Comparison of ENCODE assay signal across 20 cellular contexts in the genomic region with DNA sequence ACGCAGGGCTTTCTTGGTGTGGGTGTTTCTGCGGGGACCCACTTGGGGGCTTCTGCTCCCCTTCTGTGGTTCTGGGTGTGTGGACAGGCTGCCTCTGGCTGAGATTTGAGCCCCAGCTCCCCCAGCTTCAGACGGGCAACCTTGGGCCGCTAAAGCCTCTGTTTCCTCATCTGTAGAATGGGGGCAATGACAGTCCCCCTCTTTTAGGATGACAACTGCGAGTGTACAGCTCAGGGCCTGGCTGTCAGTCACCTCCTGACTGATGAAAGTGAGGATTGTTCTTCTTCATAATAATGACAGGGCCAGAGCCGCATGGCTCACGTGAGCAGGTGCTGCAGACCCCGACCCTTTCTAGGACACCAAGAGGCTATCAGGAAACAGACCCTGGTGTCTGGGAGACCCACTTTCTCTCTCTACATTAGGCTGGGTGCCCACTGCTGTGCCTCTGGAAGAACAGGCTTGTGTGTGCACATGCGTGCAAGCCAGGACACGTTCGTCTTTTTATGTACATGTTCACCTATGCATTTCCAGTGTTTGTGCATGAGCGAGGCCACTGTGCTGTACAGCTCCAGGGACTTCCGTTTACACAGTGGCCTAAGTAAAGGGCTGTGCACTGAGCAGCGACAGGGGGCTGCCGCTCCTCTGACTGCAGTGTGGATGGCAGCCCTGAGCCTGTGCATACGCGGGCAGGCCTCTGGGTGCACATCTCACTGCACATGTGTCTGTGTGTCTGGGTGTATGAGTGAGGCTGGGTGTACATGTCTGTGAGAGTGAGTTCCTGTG. TPM values are rescaled to one million over a fixed set of nuclear protein-coding genes. Genes with fewer than 3 reads are reported as not detected.
"Had no signal": no experiment of that assay in that cellular context is flagged by ENCODE, and none has a peak within 500 bp of the region (broad histone marks: within the 10 kb centered on the region; RNA-seq: fewer than 3 reads in every experiment).

No MANE protein-coding gene starts in this region.

- H3K27me3 ChIP-seq: adrenal gland, heart right ventricle, left lung, thyroid gland had no signal

- H3K4me3 ChIP-seq: adrenal gland, esophagus squamous epithelium, heart right ventricle, left lung, thyroid gland had no signal

- H3K9me3 ChIP-seq: adrenal gland, esophagus squamous epithelium, heart right ventricle, left lung, thyroid gland had no signal

- DNase-seq: activated B cell treated with CpG ODN at 0.5 μM for 24 hours; activated CD4-positive, alpha-beta T cell treated with anti-CD3 and anti-CD28 coated beads for 48 hours; activated CD8-positive, alpha-beta T cell treated with anti-CD3 and anti-CD28 coated beads for 36 hours; activated effector memory CD4-positive, alpha-beta T cell treated with Interleukin-2 at 50 U/mL for 16 hours; activated naive CD4-positive, alpha-beta T cell treated with anti-CD3 and anti-CD28 coated beads, Interleukin-2, amount 10 ng/mL, durations not matched to agents 7 days and 5 days; activated T-cell treated with anti-CD3 and anti-CD28 coated beads, Interleukin-2, amount 50 U/mL, for 48 hours; adrenal gland; effector CD4-positive, alpha-beta T cell; esophagus squamous epithelium; heart right ventricle; left lung; occipital lobe; stimulated activated CD4-positive, alpha-beta T cell treated with anti-CD3 and anti-CD28 coated beads, Interleukin-2, amount 100 ng/mL, for 24 hours; stimulated activated naive CD4-positive, alpha-beta T cell treated with Interleukin-2 at 50 U/mL for 16 hours; T-helper 17 cell; thyroid gland had no signal

- FAIRE-seq: astrocyte, TTC549 had no signal

- H3K4me1 ChIP-seq: thyroid gland had no signal

- H3K27ac ChIP-seq: adrenal gland, esophagus squamous epithelium, heart right ventricle, left lung, thyroid gland had no signal

- H3K36me3 ChIP-seq: adrenal gland, esophagus squamous epithelium, heart right ventricle, left lung, thyroid gland had no signal

- ATAC-seq: activated CD8-positive, alpha-beta T cell treated with anti-CD3 and anti-CD28 coated beads for 36 hours; left lung; T-helper 17 cell had no signal

RNA-seq across cellular contexts. Expression of gene SPNS3, which starts 4.6 kb away (rescaled TPM):
- total RNA-seq: astrocyte, mesothelial cell of epicardium, progenitor cell of endocrine pancreas had no signal
